In genomic region chr7:109109558-109109957, GRCh38 we compare ENCODE assay signal across 27 cellular contexts.
"Had no signal": no experiment of that assay in that cellular context is flagged by ENCODE, and none has a peak within 500 bp of the region (broad histone marks: within the 10 kb centered on the region; RNA-seq: fewer than 3 reads in every experiment).

No MANE protein-coding gene starts in this region.

- ATAC-seq: stimulated activated effector memory CD8-positive, alpha-beta T cell treated with anti-CD3 and anti-CD28 coated beads, Interleukin-12 subunit alpha, Interleukin-12 subunit beta, amount 100 ng/mL, for 72 hours; stimulated activated memory B cell treated with anti-CD40 and anti-IgM and Interleukin-4, amounts not matched to agents 10 μg/mL and 1 μg/mL and 100 μg/mL, for 72 hours; stimulated activated naive B cell treated with anti-CD40 and anti-IgM and Interleukin-4, amounts not matched to agents 10 μg/mL and 1 μg/mL and 100 μg/mL, for 72 hours; stimulated activated naive CD8-positive, alpha-beta T cell treated with anti-CD3 and anti-CD28 coated beads, Interleukin-15, amount 100 ng/mL, for 72 hours; stimulated activated naive CD8-positive, alpha-beta T cell treated with anti-CD3 and anti-CD28 coated beads, Interleukin-15, Interleukin-2, amounts not matched to agents 100 U/mL and 50 U/mL, for 24 hours; upper lobe of right lung had no signal

- FAIRE-seq: urothelium cell line had no signal

- H3K27me3 ChIP-seq: stomach, suprapubic skin, testis, thyroid gland, tibial artery, tibial nerve, transverse colon, upper lobe of left lung, upper lobe of right lung, uterus, vagina had no signal

- H3K36me3 ChIP-seq: stomach, suprapubic skin, thoracic aorta, thyroid gland, tibial artery, tibial nerve, transverse colon, upper lobe of left lung, upper lobe of right lung, uterus, vagina had no signal

- H3K4me1 ChIP-seq: stomach, suprapubic skin, testis, thyroid gland, tibial artery, tibial nerve, transverse colon, upper lobe of left lung, upper lobe of right lung, uterus, vagina had no signal

- H3K9me3 ChIP-seq: stomach, suprapubic skin, testis, thoracic aorta, thyroid gland, tibial artery, tibial nerve, transverse colon, upper lobe of left lung, upper lobe of right lung, uterus, vagina had no signal

- DNase-seq: stimulated activated CD4-positive, alpha-beta T cell treated with anti-CD3 and anti-CD28 coated beads, Interleukin-2, amount 100 ng/mL, for 48 hours; stimulated activated CD4-positive, alpha-beta T cell treated with anti-CD3 and anti-CD28 coated beads, Interleukin-4, amount 100 ng/mL, for 1 hour; stimulated activated CD4-positive, alpha-beta T cell treated with anti-CD3 and anti-CD28 coated beads, Interleukin-4, amount 100 ng/mL, for 24 hours; stimulated activated CD4-positive, alpha-beta T cell treated with anti-CD3 and anti-CD28 coated beads, Interleukin-4, amount 100 ng/mL, for 4 hours; stimulated activated CD8-positive, alpha-beta memory T cell treated with anti-CD3 and anti-CD28 coated beads, Interleukin-4, amount 100 ng/mL, for 48 hours; stimulated activated naive B cell treated with anti-CD40 and anti-IgM and Interleukin-4, amounts not matched to agents 10 μg/mL and 1 μg/mL and 100 μg/mL, for 72 hours; stimulated activated naive CD4-positive, alpha-beta T cell; stimulated activated naive CD4-positive, alpha-beta T cell treated with Interleukin-2 at 50 U/mL for 16 hours; stimulated activated naive CD8-positive, alpha-beta T cell treated with anti-CD3 and anti-CD28 coated beads, Interleukin-15, amount 100 ng/mL, for 72 hours; stimulated activated naive CD8-positive, alpha-beta T cell treated with anti-CD3 and anti-CD28 coated beads, Interleukin-15, Interleukin-2, amounts not matched to agents 100 U/mL and 50 U/mL, for 24 hours; stomach; substantia nigra; testis; thyroid gland; tibial artery; transverse colon; trophoblast cell; upper lobe of left lung; upper lobe of right lung; uterus had no signal

- H3K4me3 ChIP-seq: stomach, suprapubic skin, testis, thoracic aorta, thyroid gland, tibial artery, tibial nerve, transverse colon, upper lobe of left lung, upper lobe of right lung, uterus, vagina had no signal

- H3K27ac ChIP-seq: stomach, suprapubic skin, testis, thoracic aorta, thyroid gland, tibial artery, tibial nerve, transverse colon, upper lobe of left lung, upper lobe of right lung, uterus, vagina had no signal
